ENCODE assay signal across 7 cellular contexts in the genomic region with DNA sequence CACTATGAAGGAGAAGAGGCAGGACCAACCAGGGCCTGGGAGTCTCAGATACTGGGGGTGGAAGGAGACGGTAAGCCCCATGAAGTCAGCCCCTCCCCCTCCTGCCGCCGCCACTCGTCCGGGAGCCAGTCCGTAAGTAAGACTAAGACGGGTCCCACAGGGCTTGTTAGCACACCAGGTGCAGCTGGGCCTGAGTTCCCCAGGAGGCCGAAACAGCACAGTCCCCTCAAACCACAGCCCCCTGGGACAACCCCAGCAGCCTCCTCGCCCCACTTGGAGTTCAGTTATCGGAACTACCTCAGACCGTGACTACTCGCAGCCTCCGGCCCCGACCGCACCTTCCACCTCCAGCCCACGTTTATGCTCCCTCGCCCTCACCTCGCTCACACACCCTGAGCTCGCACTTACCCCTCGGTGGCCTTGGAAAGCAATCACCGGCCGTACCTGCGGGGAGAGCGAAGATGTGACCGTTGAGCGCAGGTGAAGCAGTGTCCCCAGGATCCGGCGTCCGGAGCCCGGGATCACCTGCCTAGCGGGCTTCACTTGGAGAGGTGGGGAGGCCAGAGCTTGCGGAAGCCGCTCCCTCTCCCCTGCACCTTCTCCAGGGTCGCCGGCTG. TPM values are rescaled to one million over a fixed set of nuclear protein-coding genes. Genes with fewer than 3 reads are reported as not detected.
DNase-seq lines count a peak whose midpoint lies in the region; ATAC-seq, FAIRE-seq and TF ChIP-seq lines count a peak whose summit lies in the region.

No MANE protein-coding gene starts in this region.

- H3K27me3 Mint-ChIP-seq in astrocyte (ENCODE audit: low read depth, unreplicated experiment) = no peaks in the 10 kb centered on the region

- peak overlapping the region; percentile 82 for H3K4me3 Mint-ChIP-seq in astrocyte (ENCODE audit: unreplicated experiment)

- H2AFZ ChIP-seq in Loucy (ENCODE audit: low read length) (peak overlapping the region; percentile 93; the same call in 1 of the 2 replicates), astrocyte (ENCODE audit: low read depth, low read length) (peak overlapping the region; percentile 30), keratinocyte (ENCODE audit: control insufficient read depth, low read length) (peak overlapping the region; percentile 88)

- H3K9me1 ChIP-seq in keratinocyte (ENCODE audit: control insufficient read depth, extremely low read depth, insufficient read depth, low read length) = no peaks in the 10 kb centered on the region

- peaks cover 19% of the 10 kb centered on the region for H3K4me1 ChIP-seq in Loucy (ENCODE audit: insufficient read depth, low read length, poor library complexity, severe bottlenecking)
- H3K4me1 ChIP-seq in astrocyte (ENCODE audit: insufficient read depth, low read length) = peaks cover 8% of the 10 kb centered on the region
- H3K4me1 ChIP-seq in keratinocyte (ENCODE audit: control insufficient read depth, extremely low read depth, insufficient read depth, low read length) = peaks cover 20% of the 10 kb centered on the region

- no peaks in the 10 kb centered on the region for H3K27me3 ChIP-seq in Loucy (ENCODE audit: insufficient read depth, low read length, poor library complexity, severe bottlenecking)
- H3K27me3 ChIP-seq in astrocyte (ENCODE audit: insufficient read depth, low read length) = no peaks in the 10 kb centered on the region
- no peaks in the 10 kb centered on the region for H3K27me3 ChIP-seq in keratinocyte (ENCODE audit: control insufficient read depth, extremely low read depth, insufficient read depth, low read length)

- DNase-seq in GM18507 (ENCODE audit: extremely low spot score, insufficient read length, low read depth) (no peak), astrocyte (ENCODE audit: low read depth) (no peak), keratinocyte (ENCODE audit: low read depth, low spot score) (no peak), middle frontal gyrus (ENCODE audit: extremely low spot score, low spot score) (no peak)
- DNase-seq in stimulated activated naive CD4-positive, alpha-beta T cell treated with Interleukin-2 at 50 U/mL for 16 hours (lab: John Stamatoyannopoulos, UW) = peak; percentile 22

- H3K36me3 ChIP-seq in Loucy (ENCODE audit: insufficient read depth, low read length) (peaks cover 26% of the 10 kb centered on the region; the same call in 1 of the 2 replicates), astrocyte (ENCODE audit: insufficient read depth, low read length) (peaks cover 25% of the 10 kb centered on the region), keratinocyte (ENCODE audit: control insufficient read depth in 2 of 2, extremely low read depth in 1 of 2, insufficient read depth in 2 of 2, low read length in 2 of 2) (peaks cover 9 to 22% of the 10 kb centered on the region in 2 experiments)

- H4K20me1 ChIP-seq in Loucy (ENCODE audit: insufficient read depth, low read length, poor library complexity, severe bottlenecking) = peaks cover 9% of the 10 kb centered on the region
- peaks cover 24% of the 10 kb centered on the region for H4K20me1 ChIP-seq in astrocyte (ENCODE audit: insufficient read depth, low read length)
- H4K20me1 ChIP-seq in keratinocyte (ENCODE audit: control insufficient read depth, extremely low read depth, insufficient read depth, low read length) = no peaks in the 10 kb centered on the region

- H3K9me3 ChIP-seq in Loucy (ENCODE audit: insufficient read depth, low read depth, low read length) = no peaks in the 10 kb centered on the region
- no peaks in the 10 kb centered on the region for H3K9me3 ChIP-seq in astrocyte (ENCODE audit: insufficient read depth, low read depth, low read length)
- no peaks in the 10 kb centered on the region for H3K9me3 ChIP-seq in keratinocyte (ENCODE audit: control insufficient read depth, low read depth, low read length)

- H3F3A ChIP-seq in Loucy (ENCODE audit: low read depth) = 0 out of 2 replicates have a peak, but pooled peaks cover 7% of the 10 kb centered on the region

- H3K36me3 Mint-ChIP-seq in astrocyte (ENCODE audit: low read depth, unreplicated experiment) = peaks cover 5% of the 10 kb centered on the region

- FAIRE-seq in GM18507 (lab: Jason Lieb, UNC) = peak; percentile 96
- no peak for FAIRE-seq in astrocyte (lab: Jason Lieb, UNC)
- no peak for FAIRE-seq in keratinocyte (lab: Jason Lieb, UNC)

- peak overlapping the region; percentile 74 for H3K9ac ChIP-seq in Loucy (ENCODE audit: low read depth, low read length, poor library complexity, severe bottlenecking)
- peak overlapping the region; percentile 75 for H3K9ac ChIP-seq in astrocyte (ENCODE audit: low read length)
- H3K9ac ChIP-seq in keratinocyte (ENCODE audit: control insufficient read depth, extremely low read depth, insufficient read depth, low read length) = peak overlapping the region; percentile 87

- no peak for TF ChIP-seq CTCF in Loucy (conservative IDR thresholded peaks at IDR 0.05; ENCODE audit: low read length)
- TF ChIP-seq CTCF in astrocyte (IDR thresholded peaks at IDR 0.05; ENCODE audit: insufficient read depth, low read depth, low read length) = no peak
- TF ChIP-seq CTCF in keratinocyte (optimal IDR thresholded peaks at IDR 0.05 in 1 of 3, IDR thresholded peaks at IDR 0.05 in 1 of 3, conservative IDR thresholded peaks at IDR 0.05 in 1 of 3; ENCODE audit: extremely low read depth in 1 of 3, insufficient read depth in 2 of 3, low read length in 3 of 3) = no peak

- peak overlapping the region; percentile 80 for H3K4me2 ChIP-seq in Loucy (ENCODE audit: low read depth, low read length, poor library complexity, severe bottlenecking)
- H3K4me2 ChIP-seq in astrocyte (ENCODE audit: low read length) = peak overlapping the region; percentile 93
- H3K4me2 ChIP-seq in keratinocyte (ENCODE audit: control insufficient read depth, extremely low read depth, insufficient read depth, low read depth, low read length) = peak overlapping the region; percentile 97

- H3K9me3 Mint-ChIP-seq in astrocyte (ENCODE audit: unreplicated experiment) = peaks cover 3% of the 10 kb centered on the region

- H3K9me2 ChIP-seq in Loucy (replicated peaks; ENCODE audit: low read depth, low read length) = no peaks in the 10 kb centered on the region

- H3K4me1 Mint-ChIP-seq in astrocyte (ENCODE audit: low read depth, unreplicated experiment) = no peaks in the 10 kb centered on the region

- peak overlapping the region; percentile 53 for H3K27ac Mint-ChIP-seq in astrocyte (ENCODE audit: unreplicated experiment)

- dilution Hi-C loops in keratinocyte (cut with MboI; ENCODE audit: extremely low pct_ligation_motif_present, low sequenced_read_pairs) = no loop called here

- H3K4me3 ChIP-seq in Loucy (ENCODE audit: low read length, poor library complexity, severe bottlenecking) (peak overlapping the region; percentile 84), astrocyte (ENCODE audit: insufficient read depth, low read depth, low read length) (peak overlapping the region; percentile 81), keratinocyte (ENCODE audit: control insufficient read depth in 2 of 3, extremely low read depth in 1 of 3, insufficient read depth in 2 of 3, low read depth in 1 of 3, low read length in 3 of 3) (peak overlapping the region; percentile 48 to 92 (median 82))

- H3K27ac ChIP-seq in astrocyte (ENCODE audit: low read depth, low read length) (no peak overlapping the region), keratinocyte (ENCODE audit: control insufficient read depth, insufficient read depth, low read length) (peak overlapping the region; percentile 55)

- peak; percentile 54 for ATAC-seq in GM21737 (IDR thresholded peaks at IDR 0.05; ENCODE audit: unreplicated experiment)

- H3K79me2 ChIP-seq in Loucy (ENCODE audit: insufficient read depth, low read length) = no peaks in the 10 kb centered on the region
- no peaks in the 10 kb centered on the region for H3K79me2 ChIP-seq in astrocyte (ENCODE audit: insufficient read depth, low read length)
- no peaks in the 10 kb centered on the region for H3K79me2 ChIP-seq in keratinocyte (ENCODE audit: control insufficient read depth, insufficient read depth, low read length)

RNA-seq across cellular contexts. Expression of a gene that starts 0.6 kb away (rescaled TPM):
- 3.2 and 3.8 TPM in 2 replicates for total RNA-seq in astrocyte
- 10.6 to 52.2 TPM (median 17.9 TPM) in 3 replicates for polyA plus RNA-seq in keratinocyte
- polyA plus RNA-seq in keratinocyte (2011; ENCODE audit: low read depth) = 28.3 TPM
- 25.9 and 27.2 TPM in 2 replicates for polyA plus RNA-seq in keratinocyte (2011; cell fraction: cytosol; rRNA removed)
- polyA plus RNA-seq in keratinocyte (2011; cell fraction: nucleus; rRNA removed) = 50.6 and 51.3 TPM in 2 replicates
- 10.4 and 22.5 TPM in 2 replicates for polyA plus RNA-seq in keratinocyte (2012; ENCODE audit: low replicate concordance)
- polyA minus RNA-seq in keratinocyte = 17.1 to 57.7 TPM (median 25.7 TPM) in 3 replicates
- polyA minus RNA-seq in keratinocyte (2011; cell fraction: cytosol; rRNA and poly(A)+ RNA removed) = 29.7 TPM
- 22.2 and 25.0 TPM in 2 replicates for polyA minus RNA-seq in keratinocyte (2011; cell fraction: nucleus; rRNA and poly(A)+ RNA removed)

RNA-seq across cellular contexts. Expression of a gene that starts 15.9 kb away (rescaled TPM):
- total RNA-seq in astrocyte = 933 and 945 TPM in 2 replicates
- polyA plus RNA-seq in keratinocyte = 534 to 968 TPM (median 719 TPM) in 3 replicates
- polyA plus RNA-seq in keratinocyte (2011; ENCODE audit: low read depth) = 322 TPM
- 946 and 1,578 TPM in 2 replicates for polyA plus RNA-seq in keratinocyte (2011; cell fraction: cytosol; rRNA removed)
- polyA plus RNA-seq in keratinocyte (2011; cell fraction: nucleus; rRNA removed) = 342 and 481 TPM in 2 replicates
- polyA plus RNA-seq in keratinocyte (2012; ENCODE audit: low replicate concordance) = 796 and 1,089 TPM in 2 replicates
- polyA minus RNA-seq in keratinocyte = 191 to 493 TPM (median 480 TPM) in 3 replicates
- 254 TPM for polyA minus RNA-seq in keratinocyte (2011; cell fraction: cytosol; rRNA and poly(A)+ RNA removed)
- 50.3 and 53.9 TPM in 2 replicates for polyA minus RNA-seq in keratinocyte (2011; cell fraction: nucleus; rRNA and poly(A)+ RNA removed)

RNA-seq across cellular contexts. Expression of a gene that starts 23.8 kb away (rescaled TPM):
- 0.30 TPM in 1 of 2 replicates, not detected in the other for total RNA-seq in astrocyte
- 0.05 to 0.14 TPM in 2 of 3 replicates, not detected in the other for polyA plus RNA-seq in keratinocyte
- 0.17 TPM for polyA plus RNA-seq in keratinocyte (2011; ENCODE audit: low read depth)
- not detected in 2 replicates for polyA plus RNA-seq in keratinocyte (2011; cell fraction: cytosol; rRNA removed)
- polyA plus RNA-seq in keratinocyte (2011; cell fraction: nucleus; rRNA removed) = 0.08 and 0.09 TPM in 2 replicates
- polyA plus RNA-seq in keratinocyte (2012; ENCODE audit: low replicate concordance) = not detected in 2 replicates
- polyA minus RNA-seq in keratinocyte = not detected in 3 replicates
- not detected for polyA minus RNA-seq in keratinocyte (2011; cell fraction: cytosol; rRNA and poly(A)+ RNA removed)
- not detected in 2 replicates for polyA minus RNA-seq in keratinocyte (2011; cell fraction: nucleus; rRNA and poly(A)+ RNA removed)

RNA-seq across cellular contexts. Expression of a gene that starts 24.2 kb away (rescaled TPM):
- 13.7 and 15.7 TPM in 2 replicates for total RNA-seq in astrocyte
- polyA plus RNA-seq in keratinocyte = 8.8 to 27.5 TPM (median 11.7 TPM) in 3 replicates
- 11.0 TPM for polyA plus RNA-seq in keratinocyte (2011; ENCODE audit: low read depth)
- polyA plus RNA-seq in keratinocyte (2011; cell fraction: cytosol; rRNA removed) = 5.8 and 6.3 TPM in 2 replicates
- 5.4 and 6.0 TPM in 2 replicates for polyA plus RNA-seq in keratinocyte (2011; cell fraction: nucleus; rRNA removed)
- 3.3 and 5.3 TPM in 2 replicates for polyA plus RNA-seq in keratinocyte (2012; ENCODE audit: low replicate concordance)
- polyA minus RNA-seq in keratinocyte = 2.2 to 5.3 TPM (median 3.2 TPM) in 3 replicates
- polyA minus RNA-seq in keratinocyte (2011; cell fraction: cytosol; rRNA and poly(A)+ RNA removed) = 24.7 TPM
- 2.5 and 5.3 TPM in 2 replicates for polyA minus RNA-seq in keratinocyte (2011; cell fraction: nucleus; rRNA and poly(A)+ RNA removed)

RNA-seq across cellular contexts. Expression of a gene that starts 30.0 kb away (rescaled TPM):
- 777 and 911 TPM in 2 replicates for total RNA-seq in astrocyte
- 124 to 353 TPM (median 338 TPM) in 3 replicates for polyA plus RNA-seq in keratinocyte
- 419 TPM for polyA plus RNA-seq in keratinocyte (2011; ENCODE audit: low read depth)
- 150 and 192 TPM in 2 replicates for polyA plus RNA-seq in keratinocyte (2011; cell fraction: cytosol; rRNA removed)
- 518 and 549 TPM in 2 replicates for polyA plus RNA-seq in keratinocyte (2011; cell fraction: nucleus; rRNA removed)
- polyA plus RNA-seq in keratinocyte (2012; ENCODE audit: low replicate concordance) = 261 and 703 TPM in 2 replicates
- polyA minus RNA-seq in keratinocyte = 22.4 to 78.3 TPM (median 43.8 TPM) in 3 replicates
- polyA minus RNA-seq in keratinocyte (2011; cell fraction: cytosol; rRNA and poly(A)+ RNA removed) = 98.8 TPM
- 72.3 and 180 TPM in 2 replicates for polyA minus RNA-seq in keratinocyte (2011; cell fraction: nucleus; rRNA and poly(A)+ RNA removed)

Comparison
In these comparisons a context has a peak if more than half of its experiments do, and no peak if none do; other contexts are left out.
1. H2AFZ ChIP-seq: peak in every context shown above with its lines; median percentile 93 in Loucy; 88 in keratinocyte; 30 in astrocyte.